In the genomic region with DNA sequence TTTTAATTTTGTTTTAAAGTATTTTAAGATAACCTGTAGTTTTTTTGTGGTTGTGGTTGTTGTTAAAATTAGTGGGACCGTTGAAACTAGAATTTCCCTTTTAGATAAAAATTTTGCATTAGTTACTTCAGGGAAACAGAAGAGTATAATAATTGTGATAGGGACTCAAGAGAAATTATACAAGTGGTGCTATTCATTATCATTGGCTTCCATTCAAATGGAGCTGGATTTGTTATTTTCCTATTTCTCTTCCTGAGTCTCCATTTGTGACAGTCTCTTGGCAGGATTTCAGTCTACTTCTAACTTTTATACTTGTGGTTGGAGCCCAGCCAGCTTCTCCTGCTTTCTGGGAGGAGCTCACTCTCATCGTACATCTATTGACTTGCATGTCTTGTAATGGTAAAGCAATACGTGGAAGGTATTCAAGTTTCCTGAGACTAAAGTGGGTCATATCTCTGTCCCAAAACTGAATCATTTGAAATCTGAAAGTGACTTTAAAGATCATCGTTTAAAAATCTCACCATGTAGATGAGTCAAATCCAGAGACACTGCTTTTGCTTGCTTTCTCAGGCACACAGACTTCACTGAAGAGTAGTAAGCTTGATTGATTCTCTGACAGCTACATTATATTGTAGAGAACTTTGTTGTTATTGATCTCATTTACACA, we compare ENCODE assay signal across 8 cellular contexts.
A peak's percentile ranks its signal among the peaks of the same experiment; 100 is the strongest.
DNase-seq lines count a peak whose midpoint lies in the region; ATAC-seq and TF ChIP-seq lines count a peak whose summit lies in the region.

No MANE protein-coding gene starts in this region.

- H3K9ac ChIP-seq in MM.1S (ENCODE audit: low read length): no peak overlapping the region

- DNase-seq in LoVo (ENCODE audit: low spot score) (peak; percentile 6), glomerular visceral epithelial cell (ENCODE audit: extremely low spot score) (peak; percentile 40), HEK293T (ENCODE audit: extremely low spot score) (no peak), MM.1S (no peak), germinal center (ENCODE audit: low spot score) (no peak), NCI-H510A treated with DMSO at 0.1 percent for 48 hours (lab: John Stamatoyannopoulos, UW) (no peak)

- no peak overlapping the region for H2AFZ ChIP-seq in MM.1S (ENCODE audit: low read length)

- H4K20me1 ChIP-seq in MM.1S (ENCODE audit: insufficient read depth, low read length): no peaks in the 10 kb centered on the region

- POLR2A ChIA-PET in HEK293T (lab: Yijun Ruan, JAX): no interaction called here

- no peak overlapping the region for H3K4me3 ChIP-seq in MM.1S (ENCODE audit: low read length)

- no peaks in the 10 kb centered on the region for H3K9me2 ChIP-seq in MM.1S (replicated peaks; ENCODE audit: insufficient read depth, low read length)

- no peaks in the 10 kb centered on the region for H3K36me3 ChIP-seq in MM.1S (replicated peaks; ENCODE audit: insufficient read depth, low read length)

- CTCF ChIA-PET in HEK293T (lab: Yijun Ruan, JAX): no interaction called here

- H3K4me1 ChIP-seq in MM.1S (ENCODE audit: low read length): no peaks in the 10 kb centered on the region

- no peaks in the 10 kb centered on the region for H3K9me3 ChIP-seq in MM.1S (replicated peaks; ENCODE audit: insufficient read depth, low read length)

- peak; percentile 90 for ATAC-seq in GM18858 (IDR thresholded peaks at IDR 0.05; ENCODE audit: unreplicated experiment)
- ATAC-seq in GM21737 (IDR thresholded peaks at IDR 0.05; ENCODE audit: unreplicated experiment): peak; percentile 87

- no peak for TF ChIP-seq CTCF in MM.1S (IDR thresholded peaks at IDR 0.05; ENCODE audit: low read length)

- H3K27me3 ChIP-seq in MM.1S (replicated peaks; ENCODE audit: insufficient read depth, low read length): no peaks in the 10 kb centered on the region

- no peak overlapping the region for H3K4me2 ChIP-seq in MM.1S (ENCODE audit: low read depth, low read length)

- no peak overlapping the region for H3K27ac ChIP-seq in MM.1S (ENCODE audit: low read length)

- no peaks in the 10 kb centered on the region for H3K79me2 ChIP-seq in MM.1S (ENCODE audit: low read length)

- H3F3A ChIP-seq in MM.1S (ENCODE audit: insufficient read depth, low read length): no peaks in the 10 kb centered on the region

TF ChIP-seq in HEK293T, 16 proteins besides CTCF, POLR2A, EP300 and RAD21:
- TF ChIP-seq FOXK2 (IDR thresholded peaks at IDR 0.05) (no peak), ZNF384 (IDR thresholded peaks at IDR 0.05) (no peak), NFRKB (IDR thresholded peaks at IDR 0.05) (no peak), SUZ12 (IDR thresholded peaks at IDR 0.05) (no peak), ELF4 (IDR thresholded peaks at IDR 0.05) (no peak), L3MBTL2 (conservative IDR thresholded peaks at IDR 0.05) (no peak), FOXM1 (IDR thresholded peaks at IDR 0.05; ENCODE audit: borderline replicate concordance) (no peak), ARNT (IDR thresholded peaks at IDR 0.05) (no peak), LEF1 (IDR thresholded peaks at IDR 0.05; ENCODE audit: borderline replicate concordance) (no peak), TARDBP (IDR thresholded peaks at IDR 0.05) (no peak), HDGF (IDR thresholded peaks at IDR 0.05; ENCODE audit: borderline replicate concordance) (no peak), CTBP1 (IDR thresholded peaks at IDR 0.05; ENCODE audit: borderline replicate concordance) (no peak), BHLHE40 (IDR thresholded peaks at IDR 0.05; ENCODE audit: borderline replicate concordance) (no peak), SP1 (IDR thresholded peaks at IDR 0.05) (no peak)
- TF ChIP-seq, protein P1, sequence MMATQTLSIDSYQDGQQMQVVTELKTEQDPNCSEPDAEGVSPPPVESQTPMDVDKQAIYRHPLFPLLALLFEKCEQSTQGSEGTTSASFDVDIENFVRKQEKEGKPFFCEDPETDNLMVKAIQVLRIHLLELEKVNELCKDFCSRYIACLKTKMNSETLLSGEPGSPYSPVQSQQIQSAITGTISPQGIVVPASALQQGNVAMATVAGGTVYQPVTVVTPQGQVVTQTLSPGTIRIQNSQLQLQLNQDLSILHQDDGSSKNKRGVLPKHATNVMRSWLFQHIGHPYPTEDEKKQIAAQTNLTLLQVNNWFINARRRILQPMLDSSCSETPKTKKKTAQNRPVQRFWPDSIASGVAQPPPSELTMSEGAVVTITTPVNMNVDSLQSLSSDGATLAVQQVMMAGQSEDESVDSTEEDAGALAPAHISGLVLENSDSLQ (IDR thresholded peaks at IDR 0.05): no peak

Comparison
In these comparisons a context has a peak if more than half of its experiments do, and no peak if none do; other contexts are left out.
1. DNase-seq: peak in LoVo (single experiment) and glomerular visceral epithelial cell (single experiment); none in HEK293T (single experiment), MM.1S (single experiment), germinal center (single experiment) and NCI-H510A treated with DMSO at 0.1 percent for 48 hours (single experiment).